ENCODE assay signal across 15 cellular contexts in the genomic region with DNA sequence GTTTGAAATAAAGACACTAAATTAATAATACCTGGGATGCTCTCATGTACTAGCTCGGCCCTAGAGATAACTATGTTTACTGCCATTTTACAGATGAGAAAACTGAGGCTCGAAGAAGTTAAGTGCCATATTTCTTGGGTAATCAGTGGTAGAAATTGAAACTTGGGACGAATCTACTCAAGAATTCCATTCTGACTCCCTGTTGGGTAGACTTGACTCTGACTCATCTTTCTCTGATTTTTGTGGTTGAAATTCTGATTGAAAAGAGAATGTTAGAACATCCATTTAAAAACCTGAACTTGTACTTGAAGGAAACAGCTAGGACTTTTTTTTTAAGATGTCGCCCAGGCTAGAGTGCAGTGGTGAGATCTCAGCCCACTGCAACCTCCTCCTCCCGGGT. TPM values are rescaled to one million over a fixed set of nuclear protein-coding genes. Genes with fewer than 3 reads are reported as not detected.
DNase-seq lines count a peak whose midpoint lies in the region; ATAC-seq and TF ChIP-seq lines count a peak whose summit lies in the region.
"Had no signal": no experiment of that assay in that cellular context is flagged by ENCODE, and none has a peak within 500 bp of the region (broad histone marks: within the 10 kb centered on the region; RNA-seq: fewer than 3 reads in every experiment).

No MANE protein-coding gene starts in this region.

- ATAC-seq in T-cell (replicated peaks in 1 of 4): no peak

- CTCF ChIA-PET in T-cell (lab: Charles Lee): no interaction called here

- peaks cover 26% of the 10 kb centered on the region for H3K4me1 Mint-ChIP-seq in activated CD4-positive, alpha-beta T cell treated with anti-CD3 and anti-CD28 coated beads, Interleukin-2, amount 10 ng/mL, durations not matched to agents 24 days and 14 days
- peaks cover 20% of the 10 kb centered on the region for H3K4me1 Mint-ChIP-seq in HFFc6 (ENCODE audit: low read depth)
- peaks cover 0 to 13% (median 12%) of the 10 kb centered on the region in 3 donors for H3K4me1 Mint-ChIP-seq in T-cell

- TF ChIP-seq CTCF in HFFc6 (IDR thresholded peaks at IDR 0.05): no peak
- no peak for TF ChIP-seq CTCF in astrocyte of the spinal cord (IDR thresholded peaks at IDR 0.05; ENCODE audit: low read depth, low read length)

- H3K4me3 Mint-ChIP-seq in activated CD4-positive, alpha-beta T cell treated with anti-CD3 and anti-CD28 coated beads, Interleukin-2, amount 10 ng/mL, durations not matched to agents 24 days and 14 days: peak overlapping the region; percentile 4
- no peak overlapping the region for H3K4me3 Mint-ChIP-seq in HFFc6
- no peak overlapping the region for H3K4me3 Mint-ChIP-seq in T-cell

- DNase-seq in activated CD4-positive, alpha-beta T cell treated with anti-CD3 and anti-CD28 coated beads, Interleukin-2, amount 10 ng/mL, durations not matched to agents 24 days and 14 days: no peak
- DNase-seq in activated CD4-positive, alpha-beta T cell treated with anti-CD3 and anti-CD28 coated beads, Interleukin-2, amount 50 U/mL, for 4 hours: no peak
- DNase-seq in HFFc6: peak; percentile 32
- peak; percentile 86 for DNase-seq in astrocyte of the spinal cord (ENCODE audit: low read depth, low spot score)
- peak; percentile 21 for DNase-seq in skeletal muscle cell (ENCODE audit: low read depth)
- DNase-seq in T-cell: no peak
- DNase-seq in retina: no peak
- no peak for DNase-seq in GDM1 (lab: John Stamatoyannopoulos, UW)
- DNase-seq: Calu3; esophagus squamous epithelium; stimulated activated CD4-positive, alpha-beta T cell treated with anti-CD3 and anti-CD28 coated beads, Interleukin-12 subunit alpha, Interleukin-12 subunit beta, amount 100 ng/mL, for 4 hours; T-helper 9 cell; tibial artery had no signal

- H3K27ac Mint-ChIP-seq in activated CD4-positive, alpha-beta T cell treated with anti-CD3 and anti-CD28 coated beads, Interleukin-2, amount 10 ng/mL, durations not matched to agents 24 days and 14 days: peak overlapping the region; percentile 67
- H3K27ac Mint-ChIP-seq in HFFc6: no peak overlapping the region
- no peak overlapping the region for H3K27ac Mint-ChIP-seq in T-cell

- intact Hi-C loops in activated CD4-positive, alpha-beta T cell treated with anti-CD3 and anti-CD28 coated beads, Interleukin-2, amount 10 ng/mL, durations not matched to agents 24 days and 14 days (cut with micrococcal nuclease): loop anchor here (1.0 to 5.0 kb wide), 6 partner anchors 11 to 382 kb away; no protein-coding TSS in a partner anchor

- H3K27me3 Mint-ChIP-seq in activated CD4-positive, alpha-beta T cell treated with anti-CD3 and anti-CD28 coated beads, Interleukin-2, amount 10 ng/mL, durations not matched to agents 24 days and 14 days: no peaks in the 10 kb centered on the region
- H3K27me3 Mint-ChIP-seq in HFFc6 (ENCODE audit: insufficient read depth) (no peaks in the 10 kb centered on the region; the same call in 1 of the 2 replicates), T-cell (no peaks in the 10 kb centered on the region)

- no peaks in the 10 kb centered on the region for H3K36me3 Mint-ChIP-seq in activated CD4-positive, alpha-beta T cell treated with anti-CD3 and anti-CD28 coated beads, Interleukin-2, amount 10 ng/mL, durations not matched to agents 24 days and 14 days (ENCODE audit: low read depth)
- H3K36me3 Mint-ChIP-seq in HFFc6 (ENCODE audit: low read depth) (no peaks in the 10 kb centered on the region), T-cell (no peaks in the 10 kb centered on the region)

- H3K4me3 ChIP-seq in astrocyte of the spinal cord (ENCODE audit: low read depth, low read length): no peak overlapping the region
- no peak overlapping the region for H3K4me3 ChIP-seq in skeletal muscle cell (ENCODE audit: low read depth, low read length)
- H3K4me3 ChIP-seq: coronary artery, esophagus squamous epithelium, tibial artery had no signal

- in situ Hi-C loops in astrocyte of the spinal cord (cut with HindIII; ENCODE audit: low sequenced_read_pairs): no loop called here

- no peaks in the 10 kb centered on the region for H3K9me3 Mint-ChIP-seq in activated CD4-positive, alpha-beta T cell treated with anti-CD3 and anti-CD28 coated beads, Interleukin-2, amount 10 ng/mL, durations not matched to agents 24 days and 14 days
- H3K9me3 Mint-ChIP-seq in HFFc6 (no peaks in the 10 kb centered on the region), T-cell (no peaks in the 10 kb centered on the region)

- POLR2A ChIA-PET in T-cell (lab: Charles Lee): no interaction called here

RNA-seq across cellular contexts. Expression of a gene that starts 50.1 kb away (rescaled TPM):
- total RNA-seq in activated CD4-positive, alpha-beta T cell treated with anti-CD3 and anti-CD28 coated beads, Interleukin-2, amount 10 ng/mL, durations not matched to agents 24 days and 14 days: 0.12 TPM in 1 of 2 replicates, not detected in the other
- not detected for total RNA-seq in HFFc6 (2021; fragmentation: NEBNext Ultra II Directional; extraction: Animal tissue kit (Norgen Biotek cat#: 25700))
- 1 to 10 TPM in 1 of 5 donors, under 1 TPM in 4; 0.28 to 1.0 (median 0.54) TPM for total RNA-seq in T-cell
- total RNA-seq: lung microvascular endothelial cell had no signal

Comparison
In these comparisons a context has a peak if more than half of its experiments do, and no peak if none do; other contexts are left out.
1. DNase-seq: peak in HFFc6 (single experiment), astrocyte of the spinal cord (single experiment) and skeletal muscle cell (single experiment); none in activated CD4-positive, alpha-beta T cell treated with anti-CD3 and anti-CD28 coated beads, Interleukin-2, amount 10 ng/mL, durations not matched to agents 24 days and 14 days (single experiment), activated CD4-positive, alpha-beta T cell treated with anti-CD3 and anti-CD28 coated beads, Interleukin-2, amount 50 U/mL, for 4 hours (0 of 2), T-cell (0 of 34), retina (single experiment) and GDM1 (single experiment).